24 cellular contexts compared by ENCODE assay signal in the genomic region with DNA sequence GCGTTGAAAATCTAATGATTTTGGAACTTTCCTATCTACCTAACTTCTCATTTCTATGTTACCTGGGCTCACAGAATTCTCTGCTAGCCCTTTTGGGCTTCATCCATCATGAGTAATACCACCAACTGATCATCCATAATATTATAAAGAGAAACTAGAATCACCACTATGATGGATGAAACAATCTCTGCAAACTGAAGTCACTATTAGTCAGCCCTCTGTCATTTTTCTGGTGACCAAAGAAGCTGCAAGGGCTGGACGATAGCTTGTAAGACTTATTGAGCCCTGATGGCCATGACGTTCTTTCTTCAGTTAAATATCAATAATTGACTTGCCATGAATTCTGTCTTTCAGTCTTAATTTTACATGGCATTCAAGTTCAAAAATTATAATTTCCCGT.
"Had no signal": no experiment of that assay in that cellular context is flagged by ENCODE, and none has a peak within 500 bp of the region (broad histone marks: within the 10 kb centered on the region; RNA-seq: fewer than 3 reads in every experiment).

No MANE protein-coding gene starts in this region.

- DNase-seq: hippocampal formation; kidney; left ventricle myocardium inferior; mesendoderm; naive B cell; natural killer cell; nephron progenitor cell; right lobe of liver; stimulated activated CD4-positive, alpha-beta T cell treated with anti-CD3 and anti-CD28 coated beads, Interleukin-1b, Interleukin-23, amount 100 ng/mL, for 48 hours; stimulated activated CD4-positive, alpha-beta T cell treated with anti-CD3 and anti-CD28 coated beads, Interleukin-2, amount 100 ng/mL, for 48 hours; stimulated activated CD4-positive, alpha-beta T cell treated with anti-CD3 and anti-CD28 coated beads, Interleukin-4, amount 100 ng/mL, for 4 hours; stimulated activated CD8-positive, alpha-beta memory T cell treated with anti-CD3 and anti-CD28 coated beads, Interleukin-4, amount 100 ng/mL, for 48 hours; stimulated activated naive CD4-positive, alpha-beta T cell treated with Interleukin-2 at 50 U/mL for 16 hours; stimulated activated naive CD8-positive, alpha-beta T cell treated with anti-CD3 and anti-CD28 coated beads, Interleukin-15, amount 100 ng/mL, for 72 hours; substantia nigra; uterus had no signal

- H3K27ac Mint-ChIP-seq: mesothelial cell of epicardium; naive B cell; natural killer cell; nephron progenitor cell; stimulated activated memory B cell treated with anti-CD40 and anti-IgM and Interleukin-4, amounts not matched to agents 10 μg/mL and 1 μg/mL and 100 μg/mL, for 72 hours; stimulated activated naive CD8-positive, alpha-beta T cell treated with anti-CD3 and anti-CD28 coated beads, Interleukin-15, amount 100 ng/mL, for 72 hours; type B pancreatic cell had no signal

- H3K27me3 Mint-ChIP-seq: stimulated activated memory B cell treated with anti-CD40 and anti-IgM and Interleukin-4, amounts not matched to agents 10 μg/mL and 1 μg/mL and 100 μg/mL, for 72 hours had no signal

- H3K4me1 Mint-ChIP-seq: naive B cell; natural killer cell; stimulated activated memory B cell treated with anti-CD40 and anti-IgM and Interleukin-4, amounts not matched to agents 10 μg/mL and 1 μg/mL and 100 μg/mL, for 72 hours; stimulated activated naive CD8-positive, alpha-beta T cell treated with anti-CD3 and anti-CD28 coated beads, Interleukin-15, amount 100 ng/mL, for 72 hours had no signal

- H3K9ac ChIP-seq: parathyroid adenoma had no signal

- H3K27me3 ChIP-seq: right atrium auricular region, right lobe of liver, tibial nerve, uterus had no signal

- H3K4me3 ChIP-seq: left ventricle myocardium inferior, lung, right atrium auricular region, right lobe of liver, smooth muscle cell, tibial nerve, uterus had no signal

- H3K36me3 Mint-ChIP-seq: mesothelial cell of epicardium; naive B cell; natural killer cell; stimulated activated memory B cell treated with anti-CD40 and anti-IgM and Interleukin-4, amounts not matched to agents 10 μg/mL and 1 μg/mL and 100 μg/mL, for 72 hours; type B pancreatic cell had no signal

- H3K36me3 ChIP-seq: left ventricle myocardium inferior, right atrium auricular region, right lobe of liver, tibial nerve, uterus had no signal

- H3K27ac ChIP-seq: left ventricle myocardium inferior, parathyroid adenoma, right atrium auricular region, right lobe of liver, tibial nerve, uterus had no signal

- H3K79me2 ChIP-seq: parathyroid adenoma had no signal

- H3K9me3 Mint-ChIP-seq: stimulated activated naive CD8-positive, alpha-beta T cell treated with anti-CD3 and anti-CD28 coated beads, Interleukin-15, amount 100 ng/mL, for 72 hours had no signal

- H3K4me2 ChIP-seq: smooth muscle cell had no signal

- ATAC-seq: natural killer cell; right lobe of liver; stimulated activated memory B cell treated with anti-CD40 and anti-IgM and Interleukin-4, amounts not matched to agents 10 μg/mL and 1 μg/mL and 100 μg/mL, for 72 hours; stimulated activated naive CD8-positive, alpha-beta T cell treated with anti-CD3 and anti-CD28 coated beads, Interleukin-15, amount 100 ng/mL, for 72 hours had no signal

- H3K9me3 ChIP-seq: right atrium auricular region, right lobe of liver, tibial nerve, uterus had no signal

- H3K4me3 Mint-ChIP-seq: mesothelial cell of epicardium; naive B cell; natural killer cell; nephron progenitor cell; stimulated activated memory B cell treated with anti-CD40 and anti-IgM and Interleukin-4, amounts not matched to agents 10 μg/mL and 1 μg/mL and 100 μg/mL, for 72 hours; stimulated activated naive CD8-positive, alpha-beta T cell treated with anti-CD3 and anti-CD28 coated beads, Interleukin-15, amount 100 ng/mL, for 72 hours; type B pancreatic cell had no signal

- H2AFZ ChIP-seq: parathyroid adenoma had no signal

- H3K4me1 ChIP-seq: left ventricle myocardium inferior, parathyroid adenoma, right lobe of liver, tibial nerve, uterus had no signal
